ENCODE assay signal across 8 cellular contexts in genomic region chr12:124567035-124567672, GRCh38. TPM values are rescaled to one million over a fixed set of nuclear protein-coding genes. Genes with fewer than 3 reads are reported as not detected.
DNase-seq lines count a peak whose midpoint lies in the region; ATAC-seq and TF ChIP-seq lines count a peak whose summit lies in the region.

TSS of gene NCOR2 (minus strand) at chr12:124567612. CDS start at chr12:124495251, 72,361 bp downstream.

- POLR2A ChIA-PET in CD8-positive, alpha-beta memory T cell (lab: Charles Lee): interaction anchor here (0.9 to 1.0 kb wide), 2 partner anchors 100 to 178 kb away, joined by 3 read pairs; no protein-coding TSS in a partner anchor
- POLR2A ChIA-PET in IMR-90 (lab: Charles Lee; ENCODE audit: unreplicated experiment): interaction anchor here (0.5 kb wide), 1 partner anchor 144 kb away, joined by 4 read pairs; no protein-coding TSS in a partner anchor

- dilution Hi-C loops in IMR-90 (cut with HindIII; ENCODE audit: low sequenced_read_pairs, unreplicated experiment): no loop called here

- no peaks in the 10 kb centered on the region for H3K27me3 Mint-ChIP-seq in CD8-positive, alpha-beta memory T cell
- no peaks in the 10 kb centered on the region for H3K27me3 Mint-ChIP-seq in stimulated activated naive B cell treated with anti-CD40 and anti-IgM and Interleukin-4, amounts not matched to agents 10 μg/mL and 1 μg/mL and 100 μg/mL, for 72 hours

- peak within 1 kb of the TSS; percentile 69 for H3K27ac ChIP-seq in CD8-positive, alpha-beta memory T cell (ENCODE audit: low read depth, low read length)
- peak within 1 kb of the TSS; percentile 93 for H3K27ac ChIP-seq in IMR-90 (ENCODE audit: insufficient read depth, low read length)

- peaks cover 0 to 3% (median 0%) of the 10 kb centered on the region in 3 donors for H3K36me3 Mint-ChIP-seq in CD8-positive, alpha-beta memory T cell
- peaks cover 2 to 3% of the 10 kb centered on the region in 2 donors for H3K36me3 Mint-ChIP-seq in stimulated activated naive B cell treated with anti-CD40 and anti-IgM and Interleukin-4, amounts not matched to agents 10 μg/mL and 1 μg/mL and 100 μg/mL, for 72 hours

- H2BK120ac ChIP-seq in IMR-90 (ENCODE audit: low read depth, low read length): peak within 1 kb of the TSS; percentile 98

- H2AK9ac ChIP-seq in IMR-90 (replicated peaks; ENCODE audit: low read depth, low read length, poor library complexity): peak within 1 kb of the TSS; percentile 99

- H3K79me1 ChIP-seq in IMR-90 (ENCODE audit: low read depth in 1 of 2, low read length in 2 of 2): peaks cover 11 to 37% of the 10 kb centered on the region in 2 experiments

- ATAC-seq in GM21423 (IDR thresholded peaks at IDR 0.05; ENCODE audit: unreplicated experiment) (peak; percentile 17), IMR-90 (ENCODE audit: low read depth) (peak; percentile 2), mucosa of descending colon (peak; percentile 16)
- ATAC-seq in stimulated activated naive B cell treated with anti-CD40 and anti-IgM and Interleukin-4, amounts not matched to agents 10 μg/mL and 1 μg/mL and 100 μg/mL, for 72 hours (replicated peaks): peak; percentile 20 to 29

- H3K27me3 ChIP-seq in CD8-positive, alpha-beta memory T cell (ENCODE audit: insufficient read depth, low read length, poor library complexity, severe bottlenecking): no peaks in the 10 kb centered on the region
- no peaks in the 10 kb centered on the region for H3K27me3 ChIP-seq in IMR-90 (ENCODE audit: control insufficient read depth, insufficient read depth, low read length)

- peak within 1 kb of the TSS; percentile 87 for H2BK5ac ChIP-seq in IMR-90 (ENCODE audit: low read depth, low read length, poor library complexity, severe bottlenecking)

- no peak for TF ChIP-seq CTCF in IMR-90 (conservative IDR thresholded peaks at IDR 0.05; ENCODE audit: low read depth, low read length)
- TF ChIP-seq CTCF in mucosa of descending colon (IDR thresholded peaks at IDR 0.05): no peak

- no peaks in the 10 kb centered on the region for H3K36me3 ChIP-seq in CD8-positive, alpha-beta memory T cell (ENCODE audit: insufficient read depth, low read length)
- H3K36me3 ChIP-seq in IMR-90 (ENCODE audit: control insufficient read depth, insufficient read depth, low read length) (no peaks in the 10 kb centered on the region), mucosa of descending colon (ENCODE audit: low read depth) (no peaks in the 10 kb centered on the region)

- H3K4ac ChIP-seq in IMR-90 (ENCODE audit: low read depth, low read length): peak within 1 kb of the TSS; percentile 98

- H3K56ac ChIP-seq in IMR-90 (ENCODE audit: extremely low read depth, insufficient read depth, low read length): peak within 1 kb of the TSS; percentile 67

- 2% methylated on average over 10 of the region's 102 CpGs; no CpG with 5 or more reads in 1 of the 2 experiments for WGBS in IMR-90 (ENCODE audit: extremely low coverage in 2 of 2, insufficient read length in 1 of 2), 2 experiments

- peaks cover 7% of the 10 kb centered on the region; the same call in 1 of the 2 replicates for H3K9me1 ChIP-seq in IMR-90 (ENCODE audit: insufficient read depth, low read length)

- no peak for TF ChIP-seq POLR2A in IMR-90 (IDR thresholded peaks at IDR 0.05; ENCODE audit: low read depth, low read length)

- peak within 1 kb of the TSS; percentile 95 for H3K9ac ChIP-seq in IMR-90 (ENCODE audit: low read depth, low read length)

- peak within 1 kb of the TSS; percentile 80 for H3K4me3 ChIP-seq in CD8-positive, alpha-beta memory T cell (ENCODE audit: low read length)
- peak within 1 kb of the TSS; percentile 78 for H3K4me3 ChIP-seq in IMR-90 (ENCODE audit: insufficient read depth, low read depth, low read length)
- peak within 1 kb of the TSS; percentile 92 for H3K4me3 ChIP-seq in mucosa of descending colon

- in situ Hi-C loops in IMR-90 (cut with MboI; ENCODE audit: low sequenced_read_pairs): loop anchor here (5.0 to 10.0 kb wide), 2 partner anchors 182 to 200 kb away; no protein-coding TSS in a partner anchor

- H3K23ac ChIP-seq in IMR-90 (ENCODE audit: low read depth, low read length): peak within 1 kb of the TSS; percentile 99

- H3K4me2 ChIP-seq in IMR-90 (ENCODE audit: low read depth, low read length): peak within 1 kb of the TSS; percentile 97

- CTCF ChIA-PET in CD8-positive, alpha-beta memory T cell (lab: Charles Lee): interaction anchor here (0.8 to 1.0 kb wide), 2 partner anchors 113 to 200 kb away, joined by 3 to 4 read pairs; no protein-coding TSS in a partner anchor
- CTCF ChIA-PET in IMR-90 (lab: Yijun Ruan, JAX): interaction anchor here (0.7 kb wide), 1 partner anchor 339 kb away, joined by 4 read pairs; no protein-coding TSS in a partner anchor

- DNase-seq in CD8-positive, alpha-beta memory T cell: peak; percentile 44 to 75 (median 59)
- DNase-seq in IMR-90: no peak
- peak; percentile 16 to 46 for DNase-seq in activated CD4-positive, alpha-beta T cell treated with anti-CD3 and anti-CD28 coated beads, Interleukin-2, amount 50 U/mL, for 24 hours (ENCODE audit: low read depth in 1 of 2, low spot score in 1 of 2)
- DNase-seq in effector CD4-positive, alpha-beta T cell: peak; percentile 39
- peak in 2 of 3 donors; percentile 69 to 71 for DNase-seq in mucosa of descending colon
- DNase-seq in stimulated activated naive B cell treated with anti-CD40 and anti-IgM and Interleukin-4, amounts not matched to agents 10 μg/mL and 1 μg/mL and 100 μg/mL, for 72 hours: no peak
- no peak for DNase-seq in NCI-H1694 (lab: John Stamatoyannopoulos, UW)

- BruUV-seq in IMR-90 (replicated peaks; lab: Mats Ljungman, UMichigan): no TSS peak

- peaks cover 25 to 47% (median 29%) of the 10 kb centered on the region in 3 donors for H3K4me1 Mint-ChIP-seq in CD8-positive, alpha-beta memory T cell
- H3K4me1 Mint-ChIP-seq in stimulated activated naive B cell treated with anti-CD40 and anti-IgM and Interleukin-4, amounts not matched to agents 10 μg/mL and 1 μg/mL and 100 μg/mL, for 72 hours: peaks cover 29 to 69% of the 10 kb centered on the region in 2 donors

- peak within 1 kb of the TSS; percentile 92 for H2BK20ac ChIP-seq in IMR-90 (ENCODE audit: low read depth, low read length)

- no peaks in the 10 kb centered on the region for H3K9me3 Mint-ChIP-seq in CD8-positive, alpha-beta memory T cell
- no peaks in the 10 kb centered on the region for H3K9me3 Mint-ChIP-seq in stimulated activated naive B cell treated with anti-CD40 and anti-IgM and Interleukin-4, amounts not matched to agents 10 μg/mL and 1 μg/mL and 100 μg/mL, for 72 hours

- peaks cover 24% of the 10 kb centered on the region for H3K4me1 ChIP-seq in CD8-positive, alpha-beta memory T cell (ENCODE audit: insufficient read depth, low read length)
- H3K4me1 ChIP-seq in IMR-90 (ENCODE audit: control insufficient read depth, insufficient read depth, low read length): peaks cover 23% of the 10 kb centered on the region
- peaks cover 24% of the 10 kb centered on the region for H3K4me1 ChIP-seq in mucosa of descending colon (ENCODE audit: low read depth)

- H2AFZ ChIP-seq in IMR-90 (replicated peaks; ENCODE audit: low read length, poor library complexity): peak within 1 kb of the TSS; percentile 92

- peak within 1 kb of the TSS; percentile 88 to 96 (median 92) for H3K27ac Mint-ChIP-seq in CD8-positive, alpha-beta memory T cell
- H3K27ac Mint-ChIP-seq in stimulated activated naive B cell treated with anti-CD40 and anti-IgM and Interleukin-4, amounts not matched to agents 10 μg/mL and 1 μg/mL and 100 μg/mL, for 72 hours: peak within 1 kb of the TSS; percentile 96

- peaks cover 46% of the 10 kb centered on the region for H4K20me1 ChIP-seq in IMR-90 (ENCODE audit: insufficient read depth, low read length)

- peak within 1 kb of the TSS; percentile 88 for H2AK5ac ChIP-seq in IMR-90 (ENCODE audit: low read depth, low read length)

- intact Hi-C loops in IMR-90 (cut with micrococcal nuclease) (loop anchor here (2.0 to 5.0 kb wide), 6 partner anchors 48 to 180 kb away; no protein-coding TSS in a partner anchor), mucosa of descending colon (cut with DNase I, micrococcal nuclease) (loop anchor here (10.0 kb wide), 2 partner anchors 198 to 208 kb away; no protein-coding TSS in a partner anchor)

- peak within 1 kb of the TSS; percentile 91 to 97 (median 94) for H3K4me3 Mint-ChIP-seq in CD8-positive, alpha-beta memory T cell
- peak within 1 kb of the TSS; percentile 96 to 97 for H3K4me3 Mint-ChIP-seq in stimulated activated naive B cell treated with anti-CD40 and anti-IgM and Interleukin-4, amounts not matched to agents 10 μg/mL and 1 μg/mL and 100 μg/mL, for 72 hours

- peak within 1 kb of the TSS; percentile 81 for H3K18ac ChIP-seq in IMR-90 (ENCODE audit: low read depth, low read length)

- TF ChIP-seq RAD21 in IMR-90 (IDR thresholded peaks at IDR 0.05; ENCODE audit: low read length): no peak

- peak within 1 kb of the TSS; percentile 79 to 98 for H4K8ac ChIP-seq in IMR-90 (ENCODE audit: low read depth in 2 of 2, low read length in 2 of 2)

- H3K9me3 ChIP-seq in CD8-positive, alpha-beta memory T cell (ENCODE audit: low read length): no peaks in the 10 kb centered on the region
- no peaks in the 10 kb centered on the region for H3K9me3 ChIP-seq in IMR-90 (ENCODE audit: control insufficient read depth, insufficient read depth, low read length)
- H3K9me3 ChIP-seq in mucosa of descending colon: no peaks in the 10 kb centered on the region

- H4K5ac ChIP-seq in IMR-90 (ENCODE audit: low read depth, low read length): peak within 1 kb of the TSS; percentile 63

- H3K14ac ChIP-seq in IMR-90 (replicated peaks; ENCODE audit: low read depth, low read length): peak within 1 kb of the TSS; percentile 94

- peak within 1 kb of the TSS; percentile 94 for H4K91ac ChIP-seq in IMR-90 (ENCODE audit: insufficient read depth, low read depth, low read length)

- H2BK15ac ChIP-seq in IMR-90 (ENCODE audit: low read depth, low read length): peak within 1 kb of the TSS; percentile 97; the same call in 2 of the 3 replicates

TF ChIP-seq in IMR-90, 13 proteins besides CTCF, POLR2A, EP300 and RAD21 (continues in another document):
- TF ChIP-seq NFE2L2 (IDR thresholded peaks at IDR 0.05; ENCODE audit: low read depth, low read length) (no peak), MAFK (IDR thresholded peaks at IDR 0.05; ENCODE audit: low read depth, low read length) (no peak), CEBPB (IDR thresholded peaks at IDR 0.05; ENCODE audit: low read depth, low read length) (no peak), RFX5 (IDR thresholded peaks at IDR 0.05; ENCODE audit: low read depth, low read length) (no peak), SMC3 (IDR thresholded peaks at IDR 0.05; ENCODE audit: low read depth, low read length) (no peak), MAZ (IDR thresholded peaks at IDR 0.05; ENCODE audit: borderline replicate concordance, low read depth, low read length) (no peak)

RNA-seq across cellular contexts. Expression of gene NCOR2, which starts in this region (rescaled TPM):
- 10 to 100 TPM; 96.6 to 97.4 TPM for total RNA-seq in CD8-positive, alpha-beta memory T cell
- polyA plus RNA-seq in CD8-positive, alpha-beta memory T cell: 16.7 TPM
- total RNA-seq in IMR-90 (2012; rRNA removed) (12.9 and 15.3 TPM in 2 replicates), mucosa of descending colon (100 to 1,000 TPM; 159 to 269 (median 161) TPM)
- polyA plus RNA-seq in IMR-90 (2012; rRNA removed): 40.8 and 50.2 TPM in 2 replicates
- 55.0 and 56.1 TPM in 2 replicates for polyA plus RNA-seq in IMR-90 (2012; cell fraction: cytosol; rRNA removed)
- 151 and 276 TPM in 2 replicates for polyA plus RNA-seq in IMR-90 (2012; cell fraction: nucleus; rRNA removed; ENCODE audit: low replicate concordance)

Comparison
In these comparisons a context has a peak if more than half of its experiments do, and no peak if none do; other contexts are left out.
1. DNase-seq: peak in CD8-positive, alpha-beta memory T cell (5 of 5), activated CD4-positive, alpha-beta T cell treated with anti-CD3 and anti-CD28 coated beads, Interleukin-2, amount 50 U/mL, for 24 hours (2 of 2), effector CD4-positive, alpha-beta T cell (single experiment) and mucosa of descending colon (2 of 3); none in IMR-90 (single experiment), stimulated activated naive B cell treated with anti-CD40 and anti-IgM and Interleukin-4, amounts not matched to agents 10 μg/mL and 1 μg/mL and 100 μg/mL, for 72 hours (single experiment) and NCI-H1694 (single experiment).
2. Peak in every context shown above with its lines, with median percentiles within 50 percentile points of each other: H3K4me3 ChIP-seq and ATAC-seq.